1 cellular context compared by ENCODE assay signal in genomic region chr5:179860301-179860700, GRCh38.
TF ChIP-seq lines count a peak whose summit lies in the region.

No MANE protein-coding gene starts in this region.

TF ChIP-seq in HEK293T, 16 proteins besides CTCF, POLR2A, EP300 and RAD21 (continued from another document):
- TF ChIP-seq PKNOX1 (IDR thresholded peaks at IDR 0.05) (no peak), NFRKB (IDR thresholded peaks at IDR 0.05) (no peak), TARDBP (IDR thresholded peaks at IDR 0.05) (no peak), L3MBTL2 (conservative IDR thresholded peaks at IDR 0.05) (no peak), CTBP1 (IDR thresholded peaks at IDR 0.05; ENCODE audit: borderline replicate concordance) (no peak), LEF1 (IDR thresholded peaks at IDR 0.05; ENCODE audit: borderline replicate concordance) (no peak), SUZ12 (IDR thresholded peaks at IDR 0.05) (no peak), ARNT (IDR thresholded peaks at IDR 0.05) (no peak), FOXK2 (IDR thresholded peaks at IDR 0.05) (no peak), SP1 (IDR thresholded peaks at IDR 0.05) (no peak)
